ENCODE assay signal across 12 cellular contexts in genomic region chr11:124270886-124271285, GRCh38. TPM values are rescaled to one million over a fixed set of nuclear protein-coding genes. Genes with fewer than 3 reads are reported as not detected.
"Had no signal": no experiment of that assay in that cellular context is flagged by ENCODE, and none has a peak within 500 bp of the region (broad histone marks: within the 10 kb centered on the region; RNA-seq: fewer than 3 reads in every experiment).

No MANE protein-coding gene starts in this region.

RNA-seq across cellular contexts. Expression of gene OR8G5, which starts 14.7 kb away (rescaled TPM):
- total RNA-seq: activated CD8-positive, alpha-beta T cell treated with anti-CD3 and anti-CD28 coated beads, Interleukin-2, amount 10 ng/mL, durations not matched to agents 7 days and 5 days; activated naive CD8-positive, alpha-beta T cell treated with anti-CD3 and anti-CD28 coated beads, Interleukin-2, amount 10 ng/mL, durations not matched to agents 7 days and 5 days; adrenal gland; body of pancreas; bronchial epithelial cell; NCI-H460; Right ventricle myocardium superior; SJCRH30; T-helper 2 cell treated with Interferon-gamma antibody and Interleukin-4, amounts not matched to agents 100 ng/mL and 5 ng/mL, for 36 hours; WTC11 had no signal
- polyA plus RNA-seq: adrenal gland, IgD-negative memory B cell, SK-N-SH had no signal

RNA-seq across cellular contexts. Expression of gene OR8G1, which starts 30.0 kb away (rescaled TPM):
- total RNA-seq: activated CD8-positive, alpha-beta T cell treated with anti-CD3 and anti-CD28 coated beads, Interleukin-2, amount 10 ng/mL, durations not matched to agents 7 days and 5 days; activated naive CD8-positive, alpha-beta T cell treated with anti-CD3 and anti-CD28 coated beads, Interleukin-2, amount 10 ng/mL, durations not matched to agents 7 days and 5 days; adrenal gland; body of pancreas; bronchial epithelial cell; NCI-H460; Right ventricle myocardium superior; SJCRH30; T-helper 2 cell treated with Interferon-gamma antibody and Interleukin-4, amounts not matched to agents 100 ng/mL and 5 ng/mL, for 36 hours; WTC11 had no signal
- polyA plus RNA-seq: adrenal gland, IgD-negative memory B cell, SK-N-SH had no signal

RNA-seq across cellular contexts. Expression of gene OR8D1, which starts 42.9 kb away (rescaled TPM):
- total RNA-seq: activated CD8-positive, alpha-beta T cell treated with anti-CD3 and anti-CD28 coated beads, Interleukin-2, amount 10 ng/mL, durations not matched to agents 7 days and 5 days; activated naive CD8-positive, alpha-beta T cell treated with anti-CD3 and anti-CD28 coated beads, Interleukin-2, amount 10 ng/mL, durations not matched to agents 7 days and 5 days; adrenal gland; body of pancreas; bronchial epithelial cell; NCI-H460; Right ventricle myocardium superior; SJCRH30; T-helper 2 cell treated with Interferon-gamma antibody and Interleukin-4, amounts not matched to agents 100 ng/mL and 5 ng/mL, for 36 hours; WTC11 had no signal
- polyA plus RNA-seq: adrenal gland, IgD-negative memory B cell, SK-N-SH had no signal

RNA-seq across cellular contexts. Expression of gene OR8D2, which starts 49.1 kb away (rescaled TPM):
- total RNA-seq: activated CD8-positive, alpha-beta T cell treated with anti-CD3 and anti-CD28 coated beads, Interleukin-2, amount 10 ng/mL, durations not matched to agents 7 days and 5 days; activated naive CD8-positive, alpha-beta T cell treated with anti-CD3 and anti-CD28 coated beads, Interleukin-2, amount 10 ng/mL, durations not matched to agents 7 days and 5 days; adrenal gland; body of pancreas; bronchial epithelial cell; NCI-H460; Right ventricle myocardium superior; SJCRH30; T-helper 2 cell treated with Interferon-gamma antibody and Interleukin-4, amounts not matched to agents 100 ng/mL and 5 ng/mL, for 36 hours; WTC11 had no signal
- polyA plus RNA-seq: adrenal gland, IgD-negative memory B cell, SK-N-SH had no signal
